8 cellular contexts compared by ENCODE assay signal in the genomic region with DNA sequence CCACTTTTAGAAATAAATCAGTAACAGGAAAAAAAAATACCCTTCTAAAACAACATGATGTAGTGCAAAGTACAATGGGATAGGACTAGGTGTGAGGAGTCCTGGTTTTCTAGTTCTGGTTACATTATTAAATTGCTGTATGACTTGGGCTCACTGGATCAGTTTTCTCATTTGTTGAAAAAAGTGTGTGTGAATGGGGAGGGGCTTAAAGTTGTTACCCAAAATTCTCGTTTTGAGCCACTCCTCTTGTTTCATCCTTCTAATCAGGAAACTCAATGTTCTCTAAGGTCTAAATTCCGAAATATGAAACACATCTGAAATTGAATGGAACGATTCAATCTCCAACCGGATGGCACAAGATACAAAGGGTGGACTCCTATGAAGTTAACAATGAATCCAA. TPM values are rescaled to one million over a fixed set of nuclear protein-coding genes. Genes with fewer than 3 reads are reported as not detected.
DNase-seq lines count a peak whose midpoint lies in the region; ATAC-seq and TF ChIP-seq lines count a peak whose summit lies in the region.

No MANE protein-coding gene starts in this region.

- TF ChIP-seq CTCF in GM23338 (conservative IDR thresholded peaks at IDR 0.05; ENCODE audit: low read depth in 2 of 2) = no peak
- no peak for TF ChIP-seq CTCF in fibroblast of the aortic adventitia (IDR thresholded peaks at IDR 0.05; ENCODE audit: insufficient read depth, low read length)
- no peak for TF ChIP-seq CTCF in omental fat pad (IDR thresholded peaks at IDR 0.05)

- DNase-seq in GM23338 (ENCODE audit: low spot score) (no peak), SK-N-MC (ENCODE audit: low read depth, low spot score) (no peak), fibroblast of the aortic adventitia (ENCODE audit: low read depth) (peak; percentile 8), omental fat pad (ENCODE audit: low spot score) (no peak), cortex of kidney (lab: John Stamatoyannopoulos, UW) (no peak), NCI-H748 (lab: John Stamatoyannopoulos, UW; ENCODE audit: unreplicated experiment) (no peak), midbrain (lab: John Stamatoyannopoulos, UW) (no peak)

- H3K4me3 Mint-ChIP-seq in GM23338 = peak overlapping the region; percentile 95

- H3K27me3 Mint-ChIP-seq in GM23338 (ENCODE audit: insufficient read depth, low read depth, poor library complexity) = peaks cover 2% of the 10 kb centered on the region

- peak overlapping the region; percentile 96; the same call in 1 of the 2 replicates for H3K27ac Mint-ChIP-seq in GM23338

- H3K4me1 ChIP-seq in GM23338 (ENCODE audit: insufficient read depth) (peaks cover 71% of the 10 kb centered on the region), skeletal muscle tissue (ENCODE audit: control insufficient read depth in 3 of 3, insufficient read depth in 3 of 3, low read length in 3 of 3) (peaks cover 22 to 38% (median 36%) of the 10 kb centered on the region in 3 donors)

- H3K9ac ChIP-seq in SK-N-MC (ENCODE audit: insufficient read length) (peak overlapping the region; percentile 92), skeletal muscle tissue (ENCODE audit: low read depth in 1 of 3, low read length in 3 of 3) (peak overlapping the region; percentile 96 to 98 (median 96))

- H3K9me3 Mint-ChIP-seq in GM23338 = no peaks in the 10 kb centered on the region

- H3K9me2 ChIP-seq in GM23338 (ENCODE audit: insufficient read depth) = no peaks in the 10 kb centered on the region

- no peaks in the 10 kb centered on the region for H3K9me3 ChIP-seq in SK-N-MC (ENCODE audit: low read depth, low read length)
- H3K9me3 ChIP-seq in skeletal muscle tissue (ENCODE audit: control insufficient read depth in 3 of 3, low read length in 3 of 3) = no peaks in the 10 kb centered on the region

- H3F3A ChIP-seq in GM23338 (replicated peaks; ENCODE audit: low read depth) = peaks cover 7% of the 10 kb centered on the region

- peaks cover 3% of the 10 kb centered on the region; the same call in 1 of the 3 replicates for H3K36me3 Mint-ChIP-seq in GM23338 (ENCODE audit: low read depth)

- peaks cover 29% of the 10 kb centered on the region for H4K20me1 ChIP-seq in GM23338 (replicated peaks; ENCODE audit: insufficient read depth)

- H3K27ac ChIP-seq in GM23338 (ENCODE audit: low read depth) = peak overlapping the region; percentile 93
- H3K27ac ChIP-seq in SK-N-MC = peak overlapping the region; percentile 88; the same call in 1 of the 2 replicates
- peak overlapping the region; percentile 99 for H3K27ac ChIP-seq in skeletal muscle tissue (ENCODE audit: low read depth, low read length)

- ATAC-seq in GM23338 (no peak), omental fat pad (ENCODE audit: low FRiP score) (no peak)

- H3K4me1 Mint-ChIP-seq in GM23338 = peaks cover 55% of the 10 kb centered on the region

- peak overlapping the region; percentile 87 for H3K4me2 ChIP-seq in GM23338

- no peak overlapping the region for H2AFZ ChIP-seq in GM23338

- no peaks in the 10 kb centered on the region for H3K36me3 ChIP-seq in GM23338 (ENCODE audit: insufficient read depth)
- peaks cover 7% of the 10 kb centered on the region; the same call in 1 of the 2 replicates for H3K36me3 ChIP-seq in SK-N-MC (ENCODE audit: insufficient read depth, low read length)
- H3K36me3 ChIP-seq in skeletal muscle tissue (ENCODE audit: control insufficient read depth in 3 of 3, insufficient read depth in 3 of 3, low read length in 3 of 3) = no peaks in the 10 kb centered on the region

- peak overlapping the region; percentile 82 for H3K4me3 ChIP-seq in GM23338
- peak overlapping the region; percentile 90 for H3K4me3 ChIP-seq in SK-N-MC
- peak overlapping the region; percentile 91 for H3K4me3 ChIP-seq in fibroblast of the aortic adventitia (ENCODE audit: low read depth, low read length)
- H3K4me3 ChIP-seq in skeletal muscle tissue (ENCODE audit: low read length in 3 of 3) = peak overlapping the region; percentile 92 to 97 (median 93)

- H3K79me2 ChIP-seq in GM23338 (replicated peaks; ENCODE audit: insufficient read depth) = peaks cover 87% of the 10 kb centered on the region

- H3K27me3 ChIP-seq in GM23338 (ENCODE audit: insufficient read depth) (no peaks in the 10 kb centered on the region), skeletal muscle tissue (ENCODE audit: control insufficient read depth in 3 of 3, insufficient read depth in 3 of 3, low read length in 3 of 3) (no peaks in the 10 kb centered on the region)

TF ChIP-seq in GM23338, 12 proteins besides CTCF, POLR2A, EP300 and RAD21 (continues in another document):
- TF ChIP-seq POLR2AphosphoS5 (IDR thresholded peaks at IDR 0.05; ENCODE audit: low read depth) (no peak), ZNF331 (CRISPR knock-in tag; IDR thresholded peaks at IDR 0.05; ENCODE audit: low read depth) (no peak)
- TF ChIP-seq, protein P1, sequence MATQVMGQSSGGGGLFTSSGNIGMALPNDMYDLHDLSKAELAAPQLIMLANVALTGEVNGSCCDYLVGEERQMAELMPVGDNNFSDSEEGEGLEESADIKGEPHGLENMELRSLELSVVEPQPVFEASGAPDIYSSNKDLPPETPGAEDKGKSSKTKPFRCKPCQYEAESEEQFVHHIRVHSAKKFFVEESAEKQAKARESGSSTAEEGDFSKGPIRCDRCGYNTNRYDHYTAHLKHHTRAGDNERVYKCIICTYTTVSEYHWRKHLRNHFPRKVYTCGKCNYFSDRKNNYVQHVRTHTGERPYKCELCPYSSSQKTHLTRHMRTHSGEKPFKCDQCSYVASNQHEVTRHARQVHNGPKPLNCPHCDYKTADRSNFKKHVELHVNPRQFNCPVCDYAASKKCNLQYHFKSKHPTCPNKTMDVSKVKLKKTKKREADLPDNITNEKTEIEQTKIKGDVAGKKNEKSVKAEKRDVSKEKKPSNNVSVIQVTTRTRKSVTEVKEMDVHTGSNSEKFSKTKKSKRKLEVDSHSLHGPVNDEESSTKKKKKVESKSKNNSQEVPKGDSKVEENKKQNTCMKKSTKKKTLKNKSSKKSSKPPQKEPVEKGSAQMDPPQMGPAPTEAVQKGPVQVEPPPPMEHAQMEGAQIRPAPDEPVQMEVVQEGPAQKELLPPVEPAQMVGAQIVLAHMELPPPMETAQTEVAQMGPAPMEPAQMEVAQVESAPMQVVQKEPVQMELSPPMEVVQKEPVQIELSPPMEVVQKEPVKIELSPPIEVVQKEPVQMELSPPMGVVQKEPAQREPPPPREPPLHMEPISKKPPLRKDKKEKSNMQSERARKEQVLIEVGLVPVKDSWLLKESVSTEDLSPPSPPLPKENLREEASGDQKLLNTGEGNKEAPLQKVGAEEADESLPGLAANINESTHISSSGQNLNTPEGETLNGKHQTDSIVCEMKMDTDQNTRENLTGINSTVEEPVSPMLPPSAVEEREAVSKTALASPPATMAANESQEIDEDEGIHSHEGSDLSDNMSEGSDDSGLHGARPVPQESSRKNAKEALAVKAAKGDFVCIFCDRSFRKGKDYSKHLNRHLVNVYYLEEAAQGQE (IDR thresholded peaks at IDR 0.05; ENCODE audit: unreplicated experiment) = no peak

RNA-seq across cellular contexts. Expression of a gene that starts 1.7 kb away (rescaled TPM):
- 45.3 and 57.0 TPM in 2 replicates for total RNA-seq in GM23338 (2014; rRNA removed; shearing (Covaris generic))
- 35.6 and 36.4 TPM in 2 replicates for polyA plus RNA-seq in GM23338 (2016; fragmentation: Nextera tagmentation; extraction: Ambion mirVana)
- 12.8 and 31.9 TPM in 2 replicates for total RNA-seq in fibroblast of the aortic adventitia (ENCODE audit: low replicate concordance)
- total RNA-seq in skeletal muscle tissue = 15.1 TPM
- 10 to 100 TPM; 23.8 to 30.9 (median 27.6) TPM for total RNA-seq in omental fat pad
